Comparison of ENCODE assay signal across 11 cellular contexts in genomic region chr17:78995761-78996451, GRCh38. TPM values are rescaled to one million over a fixed set of nuclear protein-coding genes. Genes with fewer than 3 reads are reported as not detected.
DNase-seq lines count a peak whose midpoint lies in the region; ATAC-seq and TF ChIP-seq lines count a peak whose summit lies in the region.
"Had no signal": no experiment of that assay in that cellular context is flagged by ENCODE, and none has a peak within 500 bp of the region (broad histone marks: within the 10 kb centered on the region; RNA-seq: fewer than 3 reads in every experiment).

No MANE protein-coding gene starts in this region.

- H3K27ac Mint-ChIP-seq in CD8-positive, alpha-beta T cell = peak overlapping the region; percentile 37
- H3K27ac Mint-ChIP-seq in mesothelial cell of epicardium = no peak overlapping the region

- peaks cover 93% of the 10 kb centered on the region for H3K79me2 ChIP-seq in PC-3 (ENCODE audit: low read length)

- H3K9me3 Mint-ChIP-seq in CD8-positive, alpha-beta T cell = no peaks in the 10 kb centered on the region
- no peaks in the 10 kb centered on the region for H3K9me3 Mint-ChIP-seq in mesothelial cell of epicardium

- no peak for TF ChIP-seq CTCF in CD8-positive, alpha-beta T cell (IDR thresholded peaks at IDR 0.05)
- TF ChIP-seq CTCF in PC-3 (conservative IDR thresholded peaks at IDR 0.05; ENCODE audit: low read depth, low read length) (no peak), prostate gland (IDR thresholded peaks at IDR 0.05) (no peak), mesothelial cell of epicardium (IDR thresholded peaks at IDR 0.05; ENCODE audit: unreplicated experiment) (no peak)

- peak; percentile 21 for TF ChIP-seq POLR2A in prostate gland (IDR thresholded peaks at IDR 0.05)

- DNase-seq in CD8-positive, alpha-beta T cell = no peak
- peak; percentile 96 for DNase-seq in PC-3
- peak; percentile 1 for DNase-seq in germinal center (ENCODE audit: low spot score)
- DNase-seq in prostate gland (ENCODE audit: low spot score) = peak; percentile 84
- no peak for DNase-seq in NCI-H1092 treated with DMSO at 0.1 percent for 48 hours (lab: John Stamatoyannopoulos, UW)
- no peak for DNase-seq in ecto neural progenitor cell (ENCODE audit: low spot score)
- DNase-seq in mesothelial cell of epicardium (ENCODE audit: low spot score in 2 of 2, unreplicated experiment in 2 of 2) = no peak
- DNase-seq: cortex of kidney; NCI-H1417; stimulated activated naive CD4-positive, alpha-beta T cell had no signal

- H3K36me3 ChIP-seq in CD8-positive, alpha-beta T cell (ENCODE audit: insufficient read depth, low read length) = peaks cover 11% of the 10 kb centered on the region
- H3K36me3 ChIP-seq in PC-3 (ENCODE audit: low read depth, low read length) = peaks cover 72% of the 10 kb centered on the region
- peaks cover 0 to 12% of the 10 kb centered on the region in 2 donors for H3K36me3 ChIP-seq in prostate gland

- CTCF ChIA-PET in CD8-positive, alpha-beta T cell (lab: Charles Lee) = interaction anchor here (0.7 to 4.0 kb wide), 5 partner anchors 9 to 746 kb away, joined by 3 to 15 read pairs (median 3); no protein-coding TSS in a partner anchor
- CTCF ChIA-PET in PC-3 (lab: Charles Lee) = interaction anchor here (0.6 to 1.8 kb wide), 9 partner anchors 9 to 454 kb away, joined by 3 to 9 read pairs (median 4); partner anchors contain the start of gene ENGASE

- H4K20me1 ChIP-seq in PC-3 (ENCODE audit: low read length) = peaks cover 13% of the 10 kb centered on the region

- no peak for ATAC-seq in CD8-positive, alpha-beta T cell
- ATAC-seq in PC-3 (peak; percentile 79), HG02588 (IDR thresholded peaks at IDR 0.05; ENCODE audit: unreplicated experiment) (no peak)

- H3K9ac ChIP-seq in PC-3 (ENCODE audit: low read length) = peak overlapping the region; percentile 60

- no peaks in the 10 kb centered on the region for H3K4me1 ChIP-seq in CD8-positive, alpha-beta T cell (ENCODE audit: insufficient read depth, low read length)
- peaks cover 48% of the 10 kb centered on the region for H3K4me1 ChIP-seq in PC-3 (ENCODE audit: insufficient read depth, low read length)
- H3K4me1 ChIP-seq in prostate gland (replicated peaks) = peaks cover 33% of the 10 kb centered on the region

- intact Hi-C loops in CD8-positive, alpha-beta T cell (cut with DNase I, micrococcal nuclease) = no loop called here
- intact Hi-C loops in PC-3 (cut with micrococcal nuclease) = no loop called here
- intact Hi-C loops in prostate gland (cut with DNase I) = no loop called here

- H3K9me3 ChIP-seq in CD8-positive, alpha-beta T cell (ENCODE audit: low read length) = no peaks in the 10 kb centered on the region
- H3K9me3 ChIP-seq in PC-3 (ENCODE audit: low read length) (no peaks in the 10 kb centered on the region), prostate gland (no peaks in the 10 kb centered on the region)

- H2AFZ ChIP-seq in PC-3 (ENCODE audit: low read length) = no peak overlapping the region

- 36% methylated on average over 17 of the region's 18 CpGs for WGBS in prostate gland

- peaks cover 6% of the 10 kb centered on the region for H3K4me1 Mint-ChIP-seq in CD8-positive, alpha-beta T cell (ENCODE audit: low read depth)
- no peaks in the 10 kb centered on the region for H3K4me1 Mint-ChIP-seq in mesothelial cell of epicardium

- H3K27ac ChIP-seq in CD8-positive, alpha-beta T cell (ENCODE audit: low read depth, low read length) = no peak overlapping the region
- H3K27ac ChIP-seq in PC-3 (ENCODE audit: low read length) (peak overlapping the region; percentile 91), prostate gland (peak overlapping the region; percentile 65 to 74)

- no peak overlapping the region for H3K4me3 ChIP-seq in CD8-positive, alpha-beta T cell (ENCODE audit: low read depth, low read length)
- peak overlapping the region; percentile 9; the same call in 1 of the 2 replicates for H3K4me3 ChIP-seq in PC-3 (ENCODE audit: low read length)
- peak overlapping the region in 1 of 2 donors; percentile 9 for H3K4me3 ChIP-seq in prostate gland

- H3F3A ChIP-seq in PC-3 (ENCODE audit: low read length, unreplicated experiment) = peaks cover 12% of the 10 kb centered on the region

- H3K4me3 Mint-ChIP-seq in CD8-positive, alpha-beta T cell = no peak overlapping the region
- no peak overlapping the region for H3K4me3 Mint-ChIP-seq in mesothelial cell of epicardium

- POLR2A ChIA-PET in CD8-positive, alpha-beta T cell (lab: Charles Lee) = no interaction called here
- POLR2A ChIA-PET in PC-3 (lab: Charles Lee; ENCODE audit: unreplicated experiment) = interaction anchor here (0.6 to 1.4 kb wide), 11 partner anchors 9 to 1711 kb away, joined by 3 to 25 read pairs (median 4); partner anchors contain the start of gene CANT1

- H3K27me3 ChIP-seq in CD8-positive, alpha-beta T cell (ENCODE audit: insufficient read depth, low read length) = no peaks in the 10 kb centered on the region
- no peaks in the 10 kb centered on the region for H3K27me3 ChIP-seq in PC-3 (ENCODE audit: low read length)
- H3K27me3 ChIP-seq in prostate gland (replicated peaks; ENCODE audit: insufficient read depth) = no peaks in the 10 kb centered on the region

- H3K4me2 ChIP-seq in PC-3 (ENCODE audit: low read length) = peak overlapping the region; percentile 65

- H3K9me2 ChIP-seq in PC-3 (replicated peaks; ENCODE audit: low read length) = no peaks in the 10 kb centered on the region

- peaks cover 69% of the 10 kb centered on the region for H3K36me3 Mint-ChIP-seq in CD8-positive, alpha-beta T cell
- peaks cover 40% of the 10 kb centered on the region for H3K36me3 Mint-ChIP-seq in mesothelial cell of epicardium

- BruUV-seq in PC-3 (replicated peaks; lab: Mats Ljungman, UMichigan) = TSS peak; percentile 28

- no peaks in the 10 kb centered on the region for H3K27me3 Mint-ChIP-seq in CD8-positive, alpha-beta T cell (ENCODE audit: low read depth)
- no peaks in the 10 kb centered on the region for H3K27me3 Mint-ChIP-seq in mesothelial cell of epicardium (ENCODE audit: low read depth)

RNA-seq across cellular contexts. Expression of gene CANT1, which starts 13.7 kb away (rescaled TPM):
- total RNA-seq in CD8-positive, alpha-beta T cell = 10 to 100 TPM; 41.6 to 48.9 TPM
- total RNA-seq in PC-3 (2014; rRNA removed) = 191 and 220 TPM in 2 replicates
- total RNA-seq in prostate gland = 100 to 1,000 TPM in 1 of 2 donors, 10 to 100 TPM in 1; 89.7 to 201 TPM
- 64.2 to 79.3 TPM (median 68.2 TPM) in 3 replicates for total RNA-seq in mesothelial cell of epicardium

RNA-seq across cellular contexts. Expression of gene LGALS3BP, which starts 16.2 kb away (rescaled TPM):
- 10 to 100 TPM; 30.9 to 32.0 TPM for total RNA-seq in CD8-positive, alpha-beta T cell
- total RNA-seq in PC-3 (2014; rRNA removed) = 72.4 and 121 TPM in 2 replicates
- total RNA-seq in prostate gland = 100 to 1,000 TPM; 570 to 890 TPM
- total RNA-seq in mesothelial cell of epicardium = 373 to 393 TPM (median 375 TPM) in 3 replicates

RNA-seq across cellular contexts. Expression of gene C1QTNF1, which starts 28.1 kb away (rescaled TPM):
- total RNA-seq in CD8-positive, alpha-beta T cell = under 1 TPM in 1 of 2 experiments, not detected in 1; 0.78 TPM
- total RNA-seq in PC-3 (2014; rRNA removed) (18.6 and 21.0 TPM in 2 replicates), prostate gland (10 to 100 TPM; 16.3 to 57.9 TPM), mesothelial cell of epicardium (21.9 to 22.1 TPM (median 22.1 TPM) in 3 replicates)

Comparison
In these comparisons a context has a peak if more than half of its experiments do, and no peak if none do; other contexts are left out.
1. DNase-seq: peak in PC-3 (single experiment), germinal center (single experiment) and prostate gland (single experiment); none in CD8-positive, alpha-beta T cell (0 of 7), NCI-H1092 treated with DMSO at 0.1 percent for 48 hours (single experiment), ecto neural progenitor cell (single experiment) and mesothelial cell of epicardium (0 of 2).
2. RNA of gene C1QTNF1, which starts 28.1 kb away (total RNA-seq): 16.3 to 57.9 TPM in prostate gland, 21.9 to 22.1 TPM in mesothelial cell of epicardium and 18.6 to 21.0 TPM in PC-3; 0.78 TPM in CD8-positive, alpha-beta T cell; every median in the first group is over 4 times any median in the second.